Comparison of ENCODE assay signal across 8 cellular contexts in genomic region chr4:69025191-69025998, GRCh38.
DNase-seq lines count a peak whose midpoint lies in the region; ATAC-seq and TF ChIP-seq lines count a peak whose summit lies in the region.

No MANE protein-coding gene starts in this region.

- H3K9me3 ChIP-seq in RWPE2 (ENCODE audit: severe bottlenecking): no peaks in the 10 kb centered on the region
- no peaks in the 10 kb centered on the region for H3K9me3 ChIP-seq in mesenchymal stem cell (ENCODE audit: control insufficient read depth, low read length)

- H3K4me1 ChIP-seq in RWPE2 (ENCODE audit: insufficient read depth, poor library complexity, severe bottlenecking): no peaks in the 10 kb centered on the region
- no peaks in the 10 kb centered on the region for H3K4me1 ChIP-seq in mesenchymal stem cell (ENCODE audit: control insufficient read depth, insufficient read depth, low read depth, low read length)

- H2BK12ac ChIP-seq in mesenchymal stem cell (ENCODE audit: low read length in 2 of 2): no peak overlapping the region

- no peak overlapping the region for H4K91ac ChIP-seq in mesenchymal stem cell (ENCODE audit: low read length)

- no peak overlapping the region for H3K4ac ChIP-seq in mesenchymal stem cell (ENCODE audit: low read depth in 1 of 2, low read length in 2 of 2)

- H2BK120ac ChIP-seq in mesenchymal stem cell (ENCODE audit: low read depth, low read length): no peak overlapping the region

- H3K4me3 ChIP-seq in RWPE2 (ENCODE audit: severe bottlenecking) (no peak overlapping the region), mesenchymal stem cell (ENCODE audit: insufficient read depth in 1 of 2, low read depth in 1 of 2, low read length in 2 of 2) (no peak overlapping the region)

- no peak overlapping the region for H3K4me2 ChIP-seq in mesenchymal stem cell (ENCODE audit: low read length, poor library complexity, severe bottlenecking)

- no peaks in the 10 kb centered on the region for H3K79me1 ChIP-seq in mesenchymal stem cell (replicated peaks; ENCODE audit: low read length, poor library complexity, severe bottlenecking)

- no peak overlapping the region for H3K9ac ChIP-seq in mesenchymal stem cell (ENCODE audit: low read length)

- H3K36me3 ChIP-seq in RWPE2 (ENCODE audit: low read depth): no peaks in the 10 kb centered on the region
- no peaks in the 10 kb centered on the region for H3K36me3 ChIP-seq in mesenchymal stem cell (ENCODE audit: control insufficient read depth in 1 of 2, insufficient read depth in 2 of 2, low read depth in 1 of 2, low read length in 2 of 2)

- no peak for DNase-seq in RWPE2 (ENCODE audit: low spot score)
- DNase-seq in mesenchymal stem cell: peak; percentile 18
- no peak for DNase-seq in NCI-H2081 treated with DMSO at 0.1 percent for 48 hours (lab: John Stamatoyannopoulos, UW)
- no peak for DNase-seq in activated CD4-positive, alpha-beta T cell treated with anti-CD3 and anti-CD28 coated beads, Interleukin-2, amount 50 U/mL, for 48 hours
- no peak for DNase-seq in hippocampal formation (lab: John Stamatoyannopoulos, UW)
- DNase-seq in DMS79 treated with DMSO at 0.1 percent for 48 hours (lab: John Stamatoyannopoulos, UW): no peak

- no peak overlapping the region for H2AFZ ChIP-seq in mesenchymal stem cell (ENCODE audit: low read depth, low read length)

- H4K8ac ChIP-seq in mesenchymal stem cell (ENCODE audit: low read length): no peak overlapping the region

- peak; percentile 22 for TF ChIP-seq CTCF in RWPE2 (IDR thresholded peaks at IDR 0.05; ENCODE audit: poor library complexity, severe bottlenecking)

- H2BK5ac ChIP-seq in mesenchymal stem cell (ENCODE audit: low read depth, low read length, poor library complexity, severe bottlenecking): no peak overlapping the region

- no peak overlapping the region for H2AK5ac ChIP-seq in mesenchymal stem cell (ENCODE audit: low read length, severe bottlenecking)

- H3K27me3 ChIP-seq in RWPE2 (ENCODE audit: insufficient read depth, poor library complexity, severe bottlenecking): no peaks in the 10 kb centered on the region
- no peaks in the 10 kb centered on the region for H3K27me3 ChIP-seq in mesenchymal stem cell (ENCODE audit: control insufficient read depth in 1 of 2, insufficient read depth in 1 of 2, low read length in 2 of 2)

- no peak overlapping the region for H3K14ac ChIP-seq in mesenchymal stem cell (ENCODE audit: low read length in 2 of 2)

- ATAC-seq in GM18519 (IDR thresholded peaks at IDR 0.05; ENCODE audit: low FRiP score, unreplicated experiment) (peak; percentile 76), HG02678 (IDR thresholded peaks at IDR 0.05; ENCODE audit: unreplicated experiment) (peak; percentile 74), RWPE2 (ENCODE audit: low read depth) (peak; percentile 50; the same call in 2 of the 3 replicates)

- H3K23ac ChIP-seq in mesenchymal stem cell (ENCODE audit: low read length in 2 of 2): no peak overlapping the region

- H3K18ac ChIP-seq in mesenchymal stem cell (ENCODE audit: low read depth in 1 of 2, low read length in 2 of 2): no peak overlapping the region

- no peak overlapping the region for H3K27ac ChIP-seq in RWPE2 (ENCODE audit: poor library complexity, severe bottlenecking)
- no peak overlapping the region for H3K27ac ChIP-seq in mesenchymal stem cell (ENCODE audit: low read length, poor library complexity, severe bottlenecking)

- H2BK15ac ChIP-seq in mesenchymal stem cell (ENCODE audit: low read depth, poor library complexity, severe bottlenecking): no peak overlapping the region

- WGBS in mesenchymal stem cell: 64% methylated on average over 4 of the region's 4 CpGs
